8 cellular contexts compared by ENCODE assay signal in the genomic region with DNA sequence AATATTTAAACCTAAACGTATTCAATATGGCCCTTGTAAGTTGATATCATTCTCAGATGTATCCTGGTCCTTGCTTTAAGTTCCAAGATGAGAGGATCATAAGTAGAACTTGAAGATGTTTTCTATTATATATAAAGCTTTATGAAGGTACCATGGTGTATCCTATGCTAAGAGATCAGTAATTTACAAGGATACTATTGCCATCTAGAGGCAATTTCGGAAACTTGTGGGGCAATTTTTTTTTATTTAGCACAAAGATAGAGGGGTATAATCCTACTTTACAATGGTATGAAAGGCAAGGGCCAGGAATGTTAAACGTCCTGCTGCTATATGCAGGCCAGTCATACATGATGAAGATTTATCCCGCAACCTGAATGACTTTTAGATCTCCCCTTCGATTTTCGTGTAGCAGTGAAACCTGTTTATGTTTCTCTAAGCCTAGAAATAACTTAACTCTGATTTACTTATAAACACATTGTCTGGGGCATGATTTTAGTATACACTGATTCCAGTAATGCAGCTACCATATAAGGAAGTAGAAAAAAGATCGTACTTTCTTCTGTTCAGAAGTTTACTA. TPM values are rescaled to one million over a fixed set of nuclear protein-coding genes. Genes with fewer than 3 reads are reported as not detected.
A peak's percentile ranks its signal among the peaks of the same experiment; 100 is the strongest.
DNase-seq lines count a peak whose midpoint lies in the region; ATAC-seq and TF ChIP-seq lines count a peak whose summit lies in the region.

No MANE protein-coding gene starts in this region.

- no peaks in the 10 kb centered on the region for H3K27me3 ChIP-seq in ovary

- peak; percentile 78 for ATAC-seq in GM21528 (IDR thresholded peaks at IDR 0.05; ENCODE audit: low FRiP score, unreplicated experiment)

- H3K36me3 ChIP-seq in ovary, result no peaks in the 10 kb centered on the region

- DNase-seq in GM04504 (ENCODE audit: low read depth) (peak; percentile 16), KG1 (lab: John Stamatoyannopoulos, UW) (peak; percentile 18), SHP77 treated with DMSO at 0.1 percent for 48 hours (lab: John Stamatoyannopoulos, UW) (peak; percentile 18), fibroblast of villous mesenchyme (ENCODE audit: low read depth) (peak; percentile 49), renal cortical epithelial cell (ENCODE audit: low read depth) (peak; percentile 51), ovary (no peak)
- DNase-seq in activated CD4-positive, alpha-beta T cell treated with anti-CD3 and anti-CD28 coated beads for 4 hours, result no peak

- H3K4me3 ChIP-seq in fibroblast of villous mesenchyme (ENCODE audit: low read depth, low read length) (no peak overlapping the region), ovary (no peak overlapping the region)

- intact Hi-C loops in ovary (cut with DNase I), result loop anchor here (5.0 kb wide), 2 partner anchors 120 to 125 kb away; no protein-coding TSS in a partner anchor

- no peaks in the 10 kb centered on the region for H3K9me3 ChIP-seq in ovary

- TF ChIP-seq EP300 in ovary (IDR thresholded peaks at IDR 0.05), result no peak

- TF ChIP-seq CTCF in fibroblast of villous mesenchyme (IDR thresholded peaks at IDR 0.05; ENCODE audit: insufficient read depth, low read depth, low read length) (peak; percentile 51), ovary (IDR thresholded peaks at IDR 0.05) (peak in 1 of 3 donors; percentile 16)

- no peak for TF ChIP-seq POLR2A in ovary (IDR thresholded peaks at IDR 0.05)

- no peaks in the 10 kb centered on the region for H3K4me1 ChIP-seq in ovary (ENCODE audit: insufficient read depth)

- no peak overlapping the region for H3K27ac ChIP-seq in ovary

- 11 to 19% (median 13%) methylated on average over 7 of the region's 7 CpGs for WGBS in ovary, 3 donors

RNA-seq across cellular contexts. Expression of gene SLC25A31, which starts 2.5 kb away (rescaled TPM):
- not detected in 2 replicates for total RNA-seq in fibroblast of villous mesenchyme
- not detected in 2 replicates for total RNA-seq in renal cortical epithelial cell
- not detected for total RNA-seq in ovary
- polyA plus RNA-seq in ovary, result under 1 TPM in 1 of 2 donors, not detected in 1; 0.12 TPM

RNA-seq across cellular contexts. Expression of gene HSPA4L, which starts 49.4 kb away (rescaled TPM):
- total RNA-seq in fibroblast of villous mesenchyme (2.3 and 6.5 TPM in 2 replicates), renal cortical epithelial cell (18.6 and 40.7 TPM in 2 replicates), ovary (10 to 100 TPM in 2 of 7 donors, 1 to 10 TPM in 5; 2.8 to 12.6 (median 7.7) TPM)
- 1 to 10 TPM in 1 of 2 donors, under 1 TPM in 1; 0.63 to 4.2 TPM for polyA plus RNA-seq in ovary

Comparison
In these comparisons a context has a peak if more than half of its experiments do, and no peak if none do; other contexts are left out.
1. DNase-seq: peak in GM04504 (single experiment), KG1 (single experiment), SHP77 treated with DMSO at 0.1 percent for 48 hours (single experiment), fibroblast of villous mesenchyme (single experiment) and renal cortical epithelial cell (single experiment); none in ovary (0 of 5) and activated CD4-positive, alpha-beta T cell treated with anti-CD3 and anti-CD28 coated beads for 4 hours (0 of 2).